ENCODE assay signal across 14 cellular contexts in genomic region chr19:46839752-46840151, GRCh38. TPM values are rescaled to one million over a fixed set of nuclear protein-coding genes. Genes with fewer than 3 reads are reported as not detected.
DNase-seq lines count a peak whose midpoint lies in the region; ATAC-seq and TF ChIP-seq lines count a peak whose summit lies in the region.
"Had no signal": no experiment of that assay in that cellular context is flagged by ENCODE, and none has a peak within 500 bp of the region (broad histone marks: within the 10 kb centered on the region; RNA-seq: fewer than 3 reads in every experiment).

No MANE protein-coding gene starts in this region.

- peak overlapping the region in 1 of 2 experiments; percentile 7 for H2BK12ac ChIP-seq in mesenchymal stem cell (ENCODE audit: low read length in 2 of 2)

- H3K27me3 ChIP-seq in mesenchymal stem cell (ENCODE audit: control insufficient read depth in 1 of 2, insufficient read depth in 1 of 2, low read length in 2 of 2), result no peaks in the 10 kb centered on the region
- no peaks in the 10 kb centered on the region for H3K27me3 ChIP-seq in suprapubic skin
- no peaks in the 10 kb centered on the region for H3K27me3 ChIP-seq in uterus
- H3K27me3 ChIP-seq: gastrocnemius medialis, neural progenitor cell had no signal

- no peaks in the 10 kb centered on the region for H3K4me1 Mint-ChIP-seq in WTC11
- H3K4me1 Mint-ChIP-seq: endodermal cell, neural progenitor cell had no signal

- no peaks in the 10 kb centered on the region for H3K27me3 Mint-ChIP-seq in WTC11 (ENCODE audit: low read depth)
- H3K27me3 Mint-ChIP-seq: B cell had no signal

- H3K4me1 ChIP-seq in mesenchymal stem cell (ENCODE audit: control insufficient read depth, insufficient read depth, low read depth, low read length), result peaks cover 9% of the 10 kb centered on the region
- peaks cover 29% of the 10 kb centered on the region for H3K4me1 ChIP-seq in suprapubic skin
- H3K4me1 ChIP-seq in uterus, result no peaks in the 10 kb centered on the region
- H3K4me1 ChIP-seq: neural progenitor cell had no signal

- peaks cover 28% of the 10 kb centered on the region for H3K36me3 Mint-ChIP-seq in WTC11

- no peak for ATAC-seq in WTC11

- peak overlapping the region in 1 of 2 experiments; percentile 14 for H3K4me3 ChIP-seq in mesenchymal stem cell (ENCODE audit: insufficient read depth in 1 of 2, low read depth in 1 of 2, low read length in 2 of 2)
- H3K4me3 ChIP-seq in suprapubic skin, result no peak overlapping the region
- no peak overlapping the region for H3K4me3 ChIP-seq in uterus
- H3K4me3 ChIP-seq: gastrocnemius medialis, neural progenitor cell had no signal

- H2BK15ac ChIP-seq in mesenchymal stem cell (ENCODE audit: low read depth, poor library complexity, severe bottlenecking), result no peak overlapping the region

- peaks cover 77 to 83% of the 10 kb centered on the region in 2 experiments for H3K36me3 ChIP-seq in mesenchymal stem cell (ENCODE audit: control insufficient read depth in 1 of 2, insufficient read depth in 2 of 2, low read depth in 1 of 2, low read length in 2 of 2)
- peaks cover 66% of the 10 kb centered on the region for H3K36me3 ChIP-seq in suprapubic skin
- H3K36me3 ChIP-seq in uterus, result no peaks in the 10 kb centered on the region
- H3K36me3 ChIP-seq: neural progenitor cell had no signal

- H3K18ac ChIP-seq in mesenchymal stem cell (ENCODE audit: low read depth in 1 of 2, low read length in 2 of 2), result no peak overlapping the region

- H3K79me1 ChIP-seq in mesenchymal stem cell (replicated peaks; ENCODE audit: low read length, poor library complexity, severe bottlenecking), result peaks cover 23% of the 10 kb centered on the region

- H2BK120ac ChIP-seq in mesenchymal stem cell (ENCODE audit: low read depth, low read length), result no peak overlapping the region

- no peak overlapping the region for H3K14ac ChIP-seq in mesenchymal stem cell (ENCODE audit: low read length in 2 of 2)

- TF ChIP-seq EP300 in suprapubic skin (IDR thresholded peaks at IDR 0.05), result no peak

- H3K27ac ChIP-seq in mesenchymal stem cell (ENCODE audit: low read length, poor library complexity, severe bottlenecking) (no peak overlapping the region), suprapubic skin (peak overlapping the region; percentile 67), uterus (no peak overlapping the region)
- H3K27ac ChIP-seq: gastrocnemius medialis, neural progenitor cell had no signal

- DNase-seq in EH (ENCODE audit: low read depth) (peak; percentile 62), WTC11 (ENCODE audit: low spot score) (no peak), mesenchymal stem cell (no peak), suprapubic skin (ENCODE audit: low spot score in 2 of 2) (no peak), G401 (ENCODE audit: low spot score) (no peak), OCI-M2 (lab: John Stamatoyannopoulos, UW; ENCODE audit: unreplicated experiment) (no peak), uterus (no peak)
- DNase-seq in activated effector memory CD4-positive, alpha-beta T cell treated with Interleukin-2 at 50 U/mL for 16 hours, result no peak
- DNase-seq: gastrocnemius medialis, NCI-H226, SIG-M5 had no signal

- no peak overlapping the region for H3K4me3 Mint-ChIP-seq in WTC11
- H3K4me3 Mint-ChIP-seq: B cell, endodermal cell, neural progenitor cell had no signal

- no peak overlapping the region for H3K23ac ChIP-seq in mesenchymal stem cell (ENCODE audit: low read length in 2 of 2)

- H4K91ac ChIP-seq in mesenchymal stem cell (ENCODE audit: low read length), result no peak overlapping the region

- peak overlapping the region; percentile 22 for H4K8ac ChIP-seq in mesenchymal stem cell (ENCODE audit: low read length)

- H3K27ac Mint-ChIP-seq in WTC11, result peak overlapping the region; percentile 68
- H3K27ac Mint-ChIP-seq: B cell, endodermal cell, neural progenitor cell had no signal

- in situ Hi-C loops in G401 (cut with HindIII; ENCODE audit: low sequenced_read_pairs), result no loop called here

- H3K9ac ChIP-seq in mesenchymal stem cell (ENCODE audit: low read length), result no peak overlapping the region
- H3K9ac ChIP-seq: neural progenitor cell had no signal

- H3K9me3 ChIP-seq in mesenchymal stem cell (ENCODE audit: control insufficient read depth, low read length) (no peaks in the 10 kb centered on the region), suprapubic skin (no peaks in the 10 kb centered on the region), uterus (no peaks in the 10 kb centered on the region)
- H3K9me3 ChIP-seq: gastrocnemius medialis had no signal

- POLR2A ChIA-PET in WTC11 (lab: Charles Lee), result interaction anchor here (0.7 to 1.2 kb wide), 3 partner anchors 52 to 82 kb away, joined by 6 to 11 read pairs (median 8); partner anchors contain the start of gene SLC1A5

- no peak overlapping the region for H2BK5ac ChIP-seq in mesenchymal stem cell (ENCODE audit: low read depth, low read length, poor library complexity, severe bottlenecking)

- no peak overlapping the region for H2AK5ac ChIP-seq in mesenchymal stem cell (ENCODE audit: low read length, severe bottlenecking)

- intact Hi-C loops in uterus (cut with DNase I; ENCODE audit: low total_unique reads), result loop anchor here (5.0 to 10.0 kb wide), 2 partner anchors 55 to 82 kb away; partner anchors contain the start of gene SLC1A5

- H2AFZ ChIP-seq in mesenchymal stem cell (ENCODE audit: low read depth, low read length), result no peak overlapping the region
- H2AFZ ChIP-seq: neural progenitor cell had no signal

- WGBS in mesenchymal stem cell, result 95% methylated on average over 4 of the region's 6 CpGs
- 68% methylated on average over 4 of the region's 6 CpGs for WGBS in suprapubic skin

- no peaks in the 10 kb centered on the region for H3K9me3 Mint-ChIP-seq in WTC11
- H3K9me3 Mint-ChIP-seq: endodermal cell, neural progenitor cell had no signal

- CTCF ChIA-PET in WTC11 (lab: Charles Lee), result interaction anchor here (0.6 to 2.6 kb wide), 17 partner anchors 8 to 153 kb away, joined by 3 to 42 read pairs (median 5); partner anchors contain the start of genes AP2S1 and SLC1A5

- H3K4ac ChIP-seq in mesenchymal stem cell (ENCODE audit: low read depth in 1 of 2, low read length in 2 of 2), result no peak overlapping the region

- TF ChIP-seq CTCF in WTC11 (IDR thresholded peaks at IDR 0.05) (no peak), suprapubic skin (IDR thresholded peaks at IDR 0.05) (no peak), uterus (IDR thresholded peaks at IDR 0.05) (no peak)

- TF ChIP-seq POLR2A in suprapubic skin (IDR thresholded peaks at IDR 0.05) (no peak), uterus (IDR thresholded peaks at IDR 0.05) (no peak)

- no peak overlapping the region for H3K4me2 ChIP-seq in mesenchymal stem cell (ENCODE audit: low read length, poor library complexity, severe bottlenecking)
- H3K4me2 ChIP-seq: neural progenitor cell had no signal

TF ChIP-seq in WTC11, 78 proteins besides CTCF, POLR2A, EP300 and RAD21 (continues in another document):
- TF ChIP-seq FOXJ3 (CRISPR knock-in tag; IDR thresholded peaks at IDR 0.05; ENCODE audit: borderline replicate concordance) (no peak), ZNF425 (CRISPR knock-in tag; conservative IDR thresholded peaks at IDR 0.05) (no peak)

RNA-seq across cellular contexts. Expression of gene AP2S1, which starts 10.9 kb away (rescaled TPM):
- total RNA-seq in WTC11 (2021) (232 to 249 TPM (median 234 TPM) in 3 replicates), suprapubic skin (10 to 100 TPM; 50.6 to 93.3 (median 75.0) TPM), uterus (10 to 100 TPM in 3 of 4 donors, 1 to 10 TPM in 1; 3.8 to 59.1 (median 45.1) TPM)
- 284 TPM for polyA plus RNA-seq in mesenchymal stem cell (2013, experiment 1 of 2)
- 308 TPM for polyA plus RNA-seq in mesenchymal stem cell (2013, experiment 2 of 2)
- 227 and 256 TPM in 2 replicates for total RNA-seq in G401 (2014; rRNA removed; shearing (Covaris generic))

RNA-seq across cellular contexts. Expression of gene ARHGAP35, which starts 21.0 kb away (rescaled TPM):
- 47.2 to 56.3 TPM (median 47.3 TPM) in 3 replicates for total RNA-seq in WTC11 (2021)
- 40.0 TPM for polyA plus RNA-seq in mesenchymal stem cell (2013, experiment 1 of 2)
- 36.9 TPM for polyA plus RNA-seq in mesenchymal stem cell (2013, experiment 2 of 2)
- total RNA-seq in suprapubic skin, result 10 to 100 TPM; 33.9 to 54.2 (median 46.5) TPM
- 11.6 and 14.2 TPM in 2 replicates for total RNA-seq in G401 (2014; rRNA removed; shearing (Covaris generic))
- total RNA-seq in uterus, result 10 to 100 TPM in 2 of 4 donors, 1 to 10 TPM in 2; 8.7 to 69.4 (median 30.9) TPM

RNA-seq across cellular contexts. Expression of gene SLC1A5, which starts 51.4 kb away (rescaled TPM):
- total RNA-seq in WTC11 (2021) (173 to 239 TPM (median 187 TPM) in 3 replicates), suprapubic skin (100 to 1,000 TPM in 3 of 4 donors, 10 to 100 TPM in 1; 79.4 to 191 (median 131) TPM), uterus (10 to 100 TPM; 13.8 to 78.0 (median 32.4) TPM)
- polyA plus RNA-seq in mesenchymal stem cell (2013, experiment 1 of 2), result 164 TPM
- polyA plus RNA-seq in mesenchymal stem cell (2013, experiment 2 of 2), result 163 TPM
- 153 and 159 TPM in 2 replicates for total RNA-seq in G401 (2014; rRNA removed; shearing (Covaris generic))
